In genomic region chr2:3254438-3254941, GRCh38 we compare ENCODE assay signal across 11 cellular contexts.
DNase-seq lines count a peak whose midpoint lies in the region; ATAC-seq lines count a peak whose summit lies in the region.
"Had no signal": no experiment of that assay in that cellular context is flagged by ENCODE, and none has a peak within 500 bp of the region (broad histone marks: within the 10 kb centered on the region; RNA-seq: fewer than 3 reads in every experiment).

No MANE protein-coding gene starts in this region.

- no peaks in the 10 kb centered on the region for H3K27me3 Mint-ChIP-seq in stimulated activated naive B cell treated with anti-CD40 and anti-IgM and Interleukin-4, amounts not matched to agents 10 μg/mL and 1 μg/mL and 100 μg/mL, for 72 hours

- peak overlapping the region; percentile 98 for H3K27ac Mint-ChIP-seq in stimulated activated naive B cell treated with anti-CD40 and anti-IgM and Interleukin-4, amounts not matched to agents 10 μg/mL and 1 μg/mL and 100 μg/mL, for 72 hours

- H3K4me1 Mint-ChIP-seq in stimulated activated naive B cell treated with anti-CD40 and anti-IgM and Interleukin-4, amounts not matched to agents 10 μg/mL and 1 μg/mL and 100 μg/mL, for 72 hours: peaks cover 57 to 75% of the 10 kb centered on the region in 2 donors

- H3K9me3 Mint-ChIP-seq in stimulated activated naive B cell treated with anti-CD40 and anti-IgM and Interleukin-4, amounts not matched to agents 10 μg/mL and 1 μg/mL and 100 μg/mL, for 72 hours: peaks cover 2% of the 10 kb centered on the region in 2 donors

- peak overlapping the region; percentile 69 to 74 for H3K4me3 Mint-ChIP-seq in stimulated activated naive B cell treated with anti-CD40 and anti-IgM and Interleukin-4, amounts not matched to agents 10 μg/mL and 1 μg/mL and 100 μg/mL, for 72 hours

- peak; percentile 38 for ATAC-seq in Right ventricle myocardium superior (ENCODE audit: poor library complexity)
- ATAC-seq in left cardiac atrium: no peak
- peak; percentile 52 for ATAC-seq in HG02763 (IDR thresholded peaks at IDR 0.05; ENCODE audit: unreplicated experiment)
- peak; percentile 61 for ATAC-seq in HG03575 (IDR thresholded peaks at IDR 0.05; ENCODE audit: extremely low read depth, insufficient number of reproducible peaks, low FRiP score, unreplicated experiment)
- ATAC-seq in stimulated activated naive B cell treated with anti-CD40 and anti-IgM and Interleukin-4, amounts not matched to agents 10 μg/mL and 1 μg/mL and 100 μg/mL, for 72 hours (replicated peaks): peak; percentile 82 to 83
- ATAC-seq: K562 had no signal

- H3K36me3 Mint-ChIP-seq in stimulated activated naive B cell treated with anti-CD40 and anti-IgM and Interleukin-4, amounts not matched to agents 10 μg/mL and 1 μg/mL and 100 μg/mL, for 72 hours: peaks cover 46 to 57% of the 10 kb centered on the region in 2 donors

- intact Hi-C loops in Right ventricle myocardium superior (cut with DNase I) (no loop called here), left cardiac atrium (cut with DNase I) (no loop called here)

- no peak for DNase-seq in Right ventricle myocardium superior
- no peak for DNase-seq in left cardiac atrium
- DNase-seq in stimulated activated naive B cell treated with anti-CD40 and anti-IgM and Interleukin-4, amounts not matched to agents 10 μg/mL and 1 μg/mL and 100 μg/mL, for 72 hours: peak; percentile 91
- DNase-seq in NCI-H2029 treated with DMSO at 0.1 percent for 48 hours (lab: John Stamatoyannopoulos, UW): no peak
- no peak for DNase-seq in DMS53 (lab: John Stamatoyannopoulos, UW)
- no peak for DNase-seq in stimulated activated CD4-positive, alpha-beta T cell treated with anti-CD3 and anti-CD28 coated beads, Interleukin-1b, Interleukin-23, amount 100 ng/mL, for 48 hours
- DNase-seq: thyroid gland, WERI-Rb-1 had no signal

Comparison
In these comparisons a context has a peak if more than half of its experiments do, and no peak if none do; other contexts are left out.
1. ATAC-seq: peak in Right ventricle myocardium superior (single experiment), HG02763 (single experiment), HG03575 (single experiment) and stimulated activated naive B cell treated with anti-CD40 and anti-IgM and Interleukin-4, amounts not matched to agents 10 μg/mL and 1 μg/mL and 100 μg/mL, for 72 hours (2 of 2); none in left cardiac atrium (0 of 2).